1 cellular context compared by ENCODE assay signal in the genomic region with DNA sequence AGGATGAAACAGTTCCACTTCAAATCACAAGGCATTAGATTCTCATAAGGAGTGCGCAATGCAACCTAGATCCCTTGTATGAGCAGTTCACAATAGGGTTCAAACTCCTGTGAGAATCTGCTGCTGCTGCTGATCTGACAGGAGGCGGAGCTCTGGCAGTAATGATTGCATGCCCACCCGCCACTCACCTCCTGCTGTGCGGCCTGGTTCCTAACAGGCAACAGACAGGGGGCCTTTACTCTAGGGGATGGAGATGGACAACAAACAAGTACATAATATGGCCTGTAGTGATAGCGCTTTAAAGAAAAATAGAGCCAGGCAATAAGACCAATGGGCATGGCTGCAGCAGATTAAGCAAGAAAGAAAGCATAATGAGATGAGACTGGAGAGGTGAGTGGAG.
TF ChIP-seq lines count a peak whose summit lies in the region.

No MANE protein-coding gene starts in this region.

TF ChIP-seq in GM23338, 12 proteins besides CTCF, POLR2A, EP300 and RAD21 (continued from another document):
- TF ChIP-seq NANOG (IDR thresholded peaks at IDR 0.05; ENCODE audit: borderline replicate concordance) (no peak), STAT1 (IDR thresholded peaks at IDR 0.05; ENCODE audit: unreplicated experiment) (no peak)
TF ChIP-seq in GM23338: peak in this region for 0.
